2 cellular contexts compared by ENCODE assay signal in the genomic region with DNA sequence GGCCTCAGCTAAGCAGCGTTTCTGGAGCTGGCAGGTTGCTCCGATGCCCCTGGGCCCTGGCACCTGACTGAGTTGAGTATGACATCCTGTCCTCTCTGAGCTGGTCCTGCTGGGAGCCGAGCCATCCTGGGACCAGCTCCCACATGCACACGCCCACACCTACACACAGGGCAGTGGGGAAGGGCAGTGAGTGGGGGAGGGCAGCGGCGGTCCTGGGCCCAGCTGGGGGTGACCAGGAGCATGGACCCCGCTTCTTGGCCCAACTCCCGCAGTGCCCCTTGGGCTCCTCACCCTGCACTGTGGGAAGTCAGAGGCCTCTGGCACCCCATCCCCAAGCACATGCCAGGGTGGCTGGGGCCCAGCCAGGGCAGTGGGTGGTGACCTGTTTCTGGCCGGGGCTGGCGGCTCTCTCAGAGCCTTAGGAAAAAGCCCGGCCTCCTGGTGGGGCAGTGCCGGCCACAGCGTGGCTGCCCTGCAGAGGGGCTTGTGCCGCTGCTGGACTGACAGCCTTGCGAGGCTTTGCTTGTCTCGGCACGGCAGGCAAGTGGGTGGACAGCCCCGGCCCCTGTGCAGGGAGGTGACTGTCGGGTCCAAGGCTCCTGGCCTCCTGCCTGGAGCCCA.
TF ChIP-seq lines count a peak whose summit lies in the region.

No MANE protein-coding gene starts in this region.

TF ChIP-seq in IMR-90, 13 proteins besides CTCF, POLR2A, EP300 and RAD21:
- TF ChIP-seq, protein P1, sequence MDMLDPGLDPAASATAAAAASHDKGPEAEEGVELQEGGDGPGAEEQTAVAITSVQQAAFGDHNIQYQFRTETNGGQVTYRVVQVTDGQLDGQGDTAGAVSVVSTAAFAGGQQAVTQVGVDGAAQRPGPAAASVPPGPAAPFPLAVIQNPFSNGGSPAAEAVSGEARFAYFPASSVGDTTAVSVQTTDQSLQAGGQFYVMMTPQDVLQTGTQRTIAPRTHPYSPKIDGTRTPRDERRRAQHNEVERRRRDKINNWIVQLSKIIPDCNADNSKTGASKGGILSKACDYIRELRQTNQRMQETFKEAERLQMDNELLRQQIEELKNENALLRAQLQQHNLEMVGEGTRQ (IDR thresholded peaks at IDR 0.05; ENCODE audit: low read depth, low read length), result no peak
- TF ChIP-seq FOS (IDR thresholded peaks at IDR 0.05; ENCODE audit: low read depth, low read length), result no peak
- no peak for TF ChIP-seq BHLHE40 (IDR thresholded peaks at IDR 0.05; ENCODE audit: low read depth, low read length)
- no peak for TF ChIP-seq NFE2L2 (IDR thresholded peaks at IDR 0.05; ENCODE audit: low read depth, low read length)
- no peak for TF ChIP-seq RFX5 (IDR thresholded peaks at IDR 0.05; ENCODE audit: low read depth, low read length)

TF ChIP-seq in HepG2, 621 proteins besides CTCF, POLR2A, EP300 and RAD21:
- TF ChIP-seq AGO2 (optimal IDR thresholded peaks at IDR 0.05; ENCODE audit: low read depth, low read length), result peak; percentile 59
- TF ChIP-seq ZNF766 (CRISPR knock-in tag; IDR thresholded peaks at IDR 0.05; ENCODE audit: borderline replicate concordance), result no peak
TF ChIP-seq in HepG2: peak in this region for 1.
